In the genomic region with DNA sequence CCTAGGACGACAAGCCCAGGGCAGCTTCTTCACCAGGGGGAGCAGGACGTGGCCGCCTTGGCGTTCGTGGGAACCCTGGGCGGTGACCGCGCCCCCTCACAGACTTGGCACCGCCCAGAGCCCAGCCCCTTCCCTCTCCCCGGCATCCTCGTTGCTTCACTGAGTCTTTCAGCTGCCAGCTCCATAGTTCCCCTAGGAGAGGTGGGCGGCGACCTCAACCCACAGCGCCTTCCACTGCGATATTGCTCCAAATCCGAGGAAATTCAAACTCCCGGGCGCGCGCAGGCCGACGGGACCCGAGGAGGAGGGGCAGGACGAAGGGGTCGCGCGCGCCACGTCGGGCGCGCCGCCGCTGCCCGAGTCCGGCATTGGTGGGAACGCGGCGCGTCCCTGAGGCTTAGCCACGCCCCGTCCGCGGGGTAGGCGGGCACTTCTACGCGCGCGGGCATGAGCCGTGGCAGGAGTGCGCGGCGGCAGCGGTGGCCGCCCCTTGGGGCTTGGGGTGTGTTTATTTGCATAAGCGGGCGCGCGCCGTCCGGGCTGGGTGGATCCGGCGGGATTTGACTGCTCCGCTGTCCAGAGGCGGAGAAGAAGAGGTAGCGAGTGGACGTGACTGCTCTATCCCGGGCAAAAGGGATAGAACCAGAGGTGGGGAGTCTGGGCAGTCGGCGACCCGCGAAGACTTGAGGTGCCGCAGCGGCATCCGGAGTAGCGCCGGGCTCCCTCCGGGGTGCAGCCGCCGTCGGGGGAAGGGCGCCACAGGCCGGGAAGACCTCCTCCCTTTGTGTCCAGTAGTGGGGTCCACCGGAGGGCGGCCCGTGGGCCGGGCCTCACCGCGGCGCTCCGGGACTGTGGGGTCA, we compare ENCODE assay signal across 1 cellular context.
TF ChIP-seq lines count a peak whose summit lies in the region.

A gene with protein sequence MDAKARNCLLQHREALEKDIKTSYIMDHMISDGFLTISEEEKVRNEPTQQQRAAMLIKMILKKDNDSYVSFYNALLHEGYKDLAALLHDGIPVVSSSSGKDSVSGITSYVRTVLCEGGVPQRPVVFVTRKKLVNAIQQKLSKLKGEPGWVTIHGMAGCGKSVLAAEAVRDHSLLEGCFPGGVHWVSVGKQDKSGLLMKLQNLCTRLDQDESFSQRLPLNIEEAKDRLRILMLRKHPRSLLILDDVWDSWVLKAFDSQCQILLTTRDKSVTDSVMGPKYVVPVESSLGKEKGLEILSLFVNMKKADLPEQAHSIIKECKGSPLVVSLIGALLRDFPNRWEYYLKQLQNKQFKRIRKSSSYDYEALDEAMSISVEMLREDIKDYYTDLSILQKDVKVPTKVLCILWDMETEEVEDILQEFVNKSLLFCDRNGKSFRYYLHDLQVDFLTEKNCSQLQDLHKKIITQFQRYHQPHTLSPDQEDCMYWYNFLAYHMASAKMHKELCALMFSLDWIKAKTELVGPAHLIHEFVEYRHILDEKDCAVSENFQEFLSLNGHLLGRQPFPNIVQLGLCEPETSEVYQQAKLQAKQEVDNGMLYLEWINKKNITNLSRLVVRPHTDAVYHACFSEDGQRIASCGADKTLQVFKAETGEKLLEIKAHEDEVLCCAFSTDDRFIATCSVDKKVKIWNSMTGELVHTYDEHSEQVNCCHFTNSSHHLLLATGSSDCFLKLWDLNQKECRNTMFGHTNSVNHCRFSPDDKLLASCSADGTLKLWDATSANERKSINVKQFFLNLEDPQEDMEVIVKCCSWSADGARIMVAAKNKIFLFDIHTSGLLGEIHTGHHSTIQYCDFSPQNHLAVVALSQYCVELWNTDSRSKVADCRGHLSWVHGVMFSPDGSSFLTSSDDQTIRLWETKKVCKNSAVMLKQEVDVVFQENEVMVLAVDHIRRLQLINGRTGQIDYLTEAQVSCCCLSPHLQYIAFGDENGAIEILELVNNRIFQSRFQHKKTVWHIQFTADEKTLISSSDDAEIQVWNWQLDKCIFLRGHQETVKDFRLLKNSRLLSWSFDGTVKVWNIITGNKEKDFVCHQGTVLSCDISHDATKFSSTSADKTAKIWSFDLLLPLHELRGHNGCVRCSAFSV (N-terminal part only) (plus strand): TSS at position 579 of the 860 bp plus-strand sequence. CDS start 3,070 bp downstream, outside the sequence.
A gene with protein sequence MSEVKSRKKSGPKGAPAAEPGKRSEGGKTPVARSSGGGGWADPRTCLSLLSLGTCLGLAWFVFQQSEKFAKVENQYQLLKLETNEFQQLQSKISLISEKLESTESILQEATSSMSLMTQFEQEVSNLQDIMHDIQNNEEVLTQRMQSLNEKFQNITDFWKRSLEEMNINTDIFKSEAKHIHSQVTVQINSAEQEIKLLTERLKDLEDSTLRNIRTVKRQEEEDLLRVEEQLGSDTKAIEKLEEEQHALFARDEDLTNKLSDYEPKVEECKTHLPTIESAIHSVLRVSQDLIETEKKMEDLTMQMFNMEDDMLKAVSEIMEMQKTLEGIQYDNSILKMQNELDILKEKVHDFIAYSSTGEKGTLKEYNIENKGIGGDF (minus strand): TSS at position 77 of the 860 bp plus-strand sequence. CDS start 87 bp downstream, outside the sequence.

TF ChIP-seq in K562, 482 proteins besides CTCF, POLR2A, EP300 and RAD21 (continues in another document):
- no peak for TF ChIP-seq ZNF133 (CRISPR knock-in tag; IDR thresholded peaks at IDR 0.05)
- TF ChIP-seq, protein P1, sequence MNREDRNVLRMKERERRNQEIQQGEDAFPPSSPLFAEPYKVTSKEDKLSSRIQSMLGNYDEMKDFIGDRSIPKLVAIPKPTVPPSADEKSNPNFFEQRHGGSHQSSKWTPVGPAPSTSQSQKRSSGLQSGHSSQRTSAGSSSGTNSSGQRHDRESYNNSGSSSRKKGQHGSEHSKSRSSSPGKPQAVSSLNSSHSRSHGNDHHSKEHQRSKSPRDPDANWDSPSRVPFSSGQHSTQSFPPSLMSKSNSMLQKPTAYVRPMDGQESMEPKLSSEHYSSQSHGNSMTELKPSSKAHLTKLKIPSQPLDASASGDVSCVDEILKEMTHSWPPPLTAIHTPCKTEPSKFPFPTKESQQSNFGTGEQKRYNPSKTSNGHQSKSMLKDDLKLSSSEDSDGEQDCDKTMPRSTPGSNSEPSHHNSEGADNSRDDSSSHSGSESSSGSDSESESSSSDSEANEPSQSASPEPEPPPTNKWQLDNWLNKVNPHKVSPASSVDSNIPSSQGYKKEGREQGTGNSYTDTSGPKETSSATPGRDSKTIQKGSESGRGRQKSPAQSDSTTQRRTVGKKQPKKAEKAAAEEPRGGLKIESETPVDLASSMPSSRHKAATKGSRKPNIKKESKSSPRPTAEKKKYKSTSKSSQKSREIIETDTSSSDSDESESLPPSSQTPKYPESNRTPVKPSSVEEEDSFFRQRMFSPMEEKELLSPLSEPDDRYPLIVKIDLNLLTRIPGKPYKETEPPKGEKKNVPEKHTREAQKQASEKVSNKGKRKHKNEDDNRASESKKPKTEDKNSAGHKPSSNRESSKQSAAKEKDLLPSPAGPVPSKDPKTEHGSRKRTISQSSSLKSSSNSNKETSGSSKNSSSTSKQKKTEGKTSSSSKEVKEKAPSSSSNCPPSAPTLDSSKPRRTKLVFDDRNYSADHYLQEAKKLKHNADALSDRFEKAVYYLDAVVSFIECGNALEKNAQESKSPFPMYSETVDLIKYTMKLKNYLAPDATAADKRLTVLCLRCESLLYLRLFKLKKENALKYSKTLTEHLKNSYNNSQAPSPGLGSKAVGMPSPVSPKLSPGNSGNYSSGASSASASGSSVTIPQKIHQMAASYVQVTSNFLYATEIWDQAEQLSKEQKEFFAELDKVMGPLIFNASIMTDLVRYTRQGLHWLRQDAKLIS (CRISPR knock-in tag; IDR thresholded peaks at IDR 0.05), result no peak; the same call in 1 of the 2 replicates
- no peak for TF ChIP-seq TAF9B (IDR thresholded peaks at IDR 0.05; ENCODE audit: partially characterized antibody)
- no peak for TF ChIP-seq HLTF (IDR thresholded peaks at IDR 0.05)
- peak; percentile 31 to 76; a peak in 1 of 4 replicates for TF ChIP-seq SIN3A (IDR thresholded peaks at IDR 0.05; ENCODE audit: borderline replicate concordance in 2 of 2, control insufficient read depth in 1 of 2, low read depth in 2 of 2, low read length in 2 of 2)
- TF ChIP-seq, protein P2, sequence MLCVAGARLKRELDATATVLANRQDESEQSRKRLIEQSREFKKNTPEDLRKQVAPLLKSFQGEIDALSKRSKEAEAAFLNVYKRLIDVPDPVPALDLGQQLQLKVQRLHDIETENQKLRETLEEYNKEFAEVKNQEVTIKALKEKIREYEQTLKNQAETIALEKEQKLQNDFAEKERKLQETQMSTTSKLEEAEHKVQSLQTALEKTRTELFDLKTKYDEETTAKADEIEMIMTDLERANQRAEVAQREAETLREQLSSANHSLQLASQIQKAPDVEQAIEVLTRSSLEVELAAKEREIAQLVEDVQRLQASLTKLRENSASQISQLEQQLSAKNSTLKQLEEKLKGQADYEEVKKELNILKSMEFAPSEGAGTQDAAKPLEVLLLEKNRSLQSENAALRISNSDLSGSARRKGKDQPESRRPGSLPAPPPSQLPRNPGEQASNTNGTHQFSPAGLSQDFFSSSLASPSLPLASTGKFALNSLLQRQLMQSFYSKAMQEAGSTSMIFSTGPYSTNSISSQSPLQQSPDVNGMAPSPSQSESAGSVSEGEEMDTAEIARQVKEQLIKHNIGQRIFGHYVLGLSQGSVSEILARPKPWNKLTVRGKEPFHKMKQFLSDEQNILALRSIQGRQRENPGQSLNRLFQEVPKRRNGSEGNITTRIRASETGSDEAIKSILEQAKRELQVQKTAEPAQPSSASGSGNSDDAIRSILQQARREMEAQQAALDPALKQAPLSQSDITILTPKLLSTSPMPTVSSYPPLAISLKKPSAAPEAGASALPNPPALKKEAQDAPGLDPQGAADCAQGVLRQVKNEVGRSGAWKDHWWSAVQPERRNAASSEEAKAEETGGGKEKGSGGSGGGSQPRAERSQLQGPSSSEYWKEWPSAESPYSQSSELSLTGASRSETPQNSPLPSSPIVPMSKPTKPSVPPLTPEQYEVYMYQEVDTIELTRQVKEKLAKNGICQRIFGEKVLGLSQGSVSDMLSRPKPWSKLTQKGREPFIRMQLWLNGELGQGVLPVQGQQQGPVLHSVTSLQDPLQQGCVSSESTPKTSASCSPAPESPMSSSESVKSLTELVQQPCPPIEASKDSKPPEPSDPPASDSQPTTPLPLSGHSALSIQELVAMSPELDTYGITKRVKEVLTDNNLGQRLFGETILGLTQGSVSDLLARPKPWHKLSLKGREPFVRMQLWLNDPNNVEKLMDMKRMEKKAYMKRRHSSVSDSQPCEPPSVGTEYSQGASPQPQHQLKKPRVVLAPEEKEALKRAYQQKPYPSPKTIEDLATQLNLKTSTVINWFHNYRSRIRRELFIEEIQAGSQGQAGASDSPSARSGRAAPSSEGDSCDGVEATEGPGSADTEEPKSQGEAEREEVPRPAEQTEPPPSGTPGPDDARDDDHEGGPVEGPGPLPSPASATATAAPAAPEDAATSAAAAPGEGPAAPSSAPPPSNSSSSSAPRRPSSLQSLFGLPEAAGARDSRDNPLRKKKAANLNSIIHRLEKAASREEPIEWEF (CRISPR knock-in tag; IDR thresholded peaks at IDR 0.05), result no peak
- no peak for TF ChIP-seq SREBF1 (IDR thresholded peaks at IDR 0.05; ENCODE audit: borderline replicate concordance, low read depth, low read length)
- TF ChIP-seq PHB2 (IDR thresholded peaks at IDR 0.05; ENCODE audit: low read depth), result no peak
- peak; percentile 55 for TF ChIP-seq EGR1 (conservative IDR thresholded peaks at IDR 0.05)
- no peak for TF ChIP-seq MCM7 (IDR thresholded peaks at IDR 0.05)
- TF ChIP-seq, protein P3, sequence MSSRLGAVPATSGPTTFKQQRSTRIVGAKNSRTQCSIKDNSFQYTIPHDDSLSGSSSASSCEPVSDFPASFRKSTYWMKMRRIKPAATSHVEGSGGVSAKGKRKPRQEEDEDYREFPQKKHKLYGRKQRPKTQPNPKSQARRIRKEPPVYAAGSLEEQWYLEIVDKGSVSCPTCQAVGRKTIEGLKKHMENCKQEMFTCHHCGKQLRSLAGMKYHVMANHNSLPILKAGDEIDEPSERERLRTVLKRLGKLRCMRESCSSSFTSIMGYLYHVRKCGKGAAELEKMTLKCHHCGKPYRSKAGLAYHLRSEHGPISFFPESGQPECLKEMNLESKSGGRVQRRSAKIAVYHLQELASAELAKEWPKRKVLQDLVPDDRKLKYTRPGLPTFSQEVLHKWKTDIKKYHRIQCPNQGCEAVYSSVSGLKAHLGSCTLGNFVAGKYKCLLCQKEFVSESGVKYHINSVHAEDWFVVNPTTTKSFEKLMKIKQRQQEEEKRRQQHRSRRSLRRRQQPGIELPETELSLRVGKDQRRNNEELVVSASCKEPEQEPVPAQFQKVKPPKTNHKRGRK (tag; IDR thresholded peaks at IDR 0.05), result no peak
- no peak for TF ChIP-seq POU5F1 (IDR thresholded peaks at IDR 0.05; ENCODE audit: borderline replicate concordance, low read depth, low read length, partially characterized antibody)
- TF ChIP-seq, protein P4, sequence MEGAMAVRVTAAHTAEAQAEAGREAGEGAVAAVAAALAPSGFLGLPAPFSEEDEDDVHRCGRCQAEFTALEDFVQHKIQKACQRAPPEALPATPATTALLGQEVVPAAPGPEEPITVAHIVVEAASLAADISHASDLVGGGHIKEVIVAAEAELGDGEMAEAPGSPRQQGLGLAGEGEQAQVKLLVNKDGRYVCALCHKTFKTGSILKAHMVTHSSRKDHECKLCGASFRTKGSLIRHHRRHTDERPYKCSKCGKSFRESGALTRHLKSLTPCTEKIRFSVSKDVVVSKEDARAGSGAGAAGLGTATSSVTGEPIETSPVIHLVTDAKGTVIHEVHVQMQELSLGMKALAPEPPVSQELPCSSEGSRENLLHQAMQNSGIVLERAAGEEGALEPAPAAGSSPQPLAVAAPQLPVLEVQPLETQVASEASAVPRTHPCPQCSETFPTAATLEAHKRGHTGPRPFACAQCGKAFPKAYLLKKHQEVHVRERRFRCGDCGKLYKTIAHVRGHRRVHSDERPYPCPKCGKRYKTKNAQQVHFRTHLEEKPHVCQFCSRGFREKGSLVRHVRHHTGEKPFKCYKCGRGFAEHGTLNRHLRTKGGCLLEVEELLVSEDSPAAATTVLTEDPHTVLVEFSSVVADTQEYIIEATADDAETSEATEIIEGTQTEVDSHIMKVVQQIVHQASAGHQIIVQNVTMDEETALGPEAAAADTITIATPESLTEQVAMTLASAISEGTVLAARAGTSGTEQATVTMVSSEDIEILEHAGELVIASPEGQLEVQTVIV (CRISPR knock-in tag; IDR thresholded peaks at IDR 0.05; ENCODE audit: borderline replicate concordance), result no peak
- peak; percentile 63; the same call in 1 of the 2 replicates for TF ChIP-seq ZNF143 (CRISPR knock-in tag; IDR thresholded peaks at IDR 0.05)
- TF ChIP-seq, protein P5, sequence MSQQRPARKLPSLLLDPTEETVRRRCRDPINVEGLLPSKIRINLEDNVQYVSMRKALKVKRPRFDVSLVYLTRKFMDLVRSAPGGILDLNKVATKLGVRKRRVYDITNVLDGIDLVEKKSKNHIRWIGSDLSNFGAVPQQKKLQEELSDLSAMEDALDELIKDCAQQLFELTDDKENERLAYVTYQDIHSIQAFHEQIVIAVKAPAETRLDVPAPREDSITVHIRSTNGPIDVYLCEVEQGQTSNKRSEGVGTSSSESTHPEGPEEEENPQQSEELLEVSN (IDR thresholded peaks at IDR 0.05; ENCODE audit: borderline replicate concordance in 1 of 2, extremely low read depth in 1 of 2, insufficient read depth in 1 of 2, insufficient read length in 1 of 2, low read depth in 1 of 2, low read length in 1 of 2, poor library complexity in 1 of 2, severe bottlenecking in 1 of 2), result peak in 1 of 2 experiments; percentile 45
- TF ChIP-seq BHLHE40 (IDR thresholded peaks at IDR 0.05; ENCODE audit: low read length), result no peak; the same call in 1 of the 2 replicates
- no peak for TF ChIP-seq SRSF3 (IDR thresholded peaks at IDR 0.05; ENCODE audit: insufficient read depth, low read length)
- TF ChIP-seq NR3C1 (CRISPR knock-in tag; IDR thresholded peaks at IDR 0.05), result no peak
- TF ChIP-seq MECOM (CRISPR knock-in tag; IDR thresholded peaks at IDR 0.05), result no peak
- peak; percentile 86 for TF ChIP-seq RBFOX2 (IDR thresholded peaks at IDR 0.05; ENCODE audit: low read depth, low read length)
- no peak for TF ChIP-seq SRSF7 (optimal IDR thresholded peaks at IDR 0.05; ENCODE audit: low read depth, low read length)
- TF ChIP-seq ZEB2 (IDR thresholded peaks at IDR 0.05), result no peak
- TF ChIP-seq L3MBTL2 (IDR thresholded peaks at IDR 0.05), result no peak
- no peak for TF ChIP-seq RNF2 (IDR thresholded peaks at IDR 0.05)
- no peak for TF ChIP-seq PHF20 (IDR thresholded peaks at IDR 0.05; ENCODE audit: partially characterized antibody)
- TF ChIP-seq DPF2 (IDR thresholded peaks at IDR 0.05), result no peak; the same call in 1 of the 2 replicates
- TF ChIP-seq, protein P6, sequence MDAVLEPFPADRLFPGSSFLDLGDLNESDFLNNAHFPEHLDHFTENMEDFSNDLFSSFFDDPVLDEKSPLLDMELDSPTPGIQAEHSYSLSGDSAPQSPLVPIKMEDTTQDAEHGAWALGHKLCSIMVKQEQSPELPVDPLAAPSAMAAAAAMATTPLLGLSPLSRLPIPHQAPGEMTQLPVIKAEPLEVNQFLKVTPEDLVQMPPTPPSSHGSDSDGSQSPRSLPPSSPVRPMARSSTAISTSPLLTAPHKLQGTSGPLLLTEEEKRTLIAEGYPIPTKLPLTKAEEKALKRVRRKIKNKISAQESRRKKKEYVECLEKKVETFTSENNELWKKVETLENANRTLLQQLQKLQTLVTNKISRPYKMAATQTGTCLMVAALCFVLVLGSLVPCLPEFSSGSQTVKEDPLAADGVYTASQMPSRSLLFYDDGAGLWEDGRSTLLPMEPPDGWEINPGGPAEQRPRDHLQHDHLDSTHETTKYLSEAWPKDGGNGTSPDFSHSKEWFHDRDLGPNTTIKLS (IDR thresholded peaks at IDR 0.05; ENCODE audit: borderline replicate concordance, low read depth), result peak; percentile 97
- TF ChIP-seq ZNF408 (CRISPR knock-in tag; IDR thresholded peaks at IDR 0.05; ENCODE audit: low read depth), result no peak
- TF ChIP-seq ZNF699 (CRISPR knock-in tag; IDR thresholded peaks at IDR 0.05; ENCODE audit: insufficient replicate concordance), result no peak
- TF ChIP-seq HMG20A (CRISPR knock-in tag; conservative IDR thresholded peaks at IDR 0.05), result no peak
